Comparison of ENCODE assay signal across 1 cellular context in the genomic region with DNA sequence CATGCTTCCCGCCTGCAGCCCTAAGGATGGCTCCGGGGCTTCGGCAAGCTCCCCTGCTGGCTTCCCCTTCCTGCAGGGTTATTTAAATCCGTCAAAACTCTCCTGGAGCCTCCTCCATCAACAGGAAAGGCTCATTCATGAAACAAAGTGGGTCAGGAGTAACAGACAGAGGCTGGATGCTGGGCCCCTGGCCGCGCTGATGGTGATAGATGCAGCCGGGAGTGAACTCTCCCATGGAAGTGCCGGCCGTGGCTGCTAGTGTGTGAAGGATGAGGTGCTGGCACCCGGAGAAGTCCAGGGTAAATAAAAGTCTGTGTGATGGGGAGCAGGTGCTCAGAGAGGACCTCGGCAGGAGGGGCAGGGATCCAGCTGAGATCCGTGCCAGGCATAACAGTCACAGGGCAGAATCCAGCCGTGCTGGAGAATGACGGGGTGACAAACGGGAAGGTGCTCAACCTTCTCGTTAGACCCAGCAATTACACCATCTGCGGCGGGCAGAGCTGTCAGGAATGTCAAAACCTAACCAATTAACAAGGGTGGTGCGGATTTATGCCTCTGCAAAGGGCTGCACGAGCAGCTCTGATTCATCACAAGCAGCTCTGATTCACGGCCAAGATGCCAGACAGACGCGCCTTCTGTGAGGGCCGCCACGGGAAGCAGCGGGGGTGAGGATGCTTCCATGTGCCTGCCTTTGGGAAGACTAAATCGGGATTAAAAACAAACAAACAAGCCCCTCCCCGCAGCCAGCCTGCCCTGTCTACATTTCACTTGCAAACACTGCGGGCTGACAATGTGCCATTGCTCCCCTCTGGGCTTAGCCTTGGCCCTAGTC.
TF ChIP-seq lines count a peak whose summit lies in the region.

No MANE protein-coding gene starts in this region.

TF ChIP-seq in HCT116, 20 proteins besides CTCF, POLR2A, EP300 and RAD21 (continued from another document):
- TF ChIP-seq, protein P1, sequence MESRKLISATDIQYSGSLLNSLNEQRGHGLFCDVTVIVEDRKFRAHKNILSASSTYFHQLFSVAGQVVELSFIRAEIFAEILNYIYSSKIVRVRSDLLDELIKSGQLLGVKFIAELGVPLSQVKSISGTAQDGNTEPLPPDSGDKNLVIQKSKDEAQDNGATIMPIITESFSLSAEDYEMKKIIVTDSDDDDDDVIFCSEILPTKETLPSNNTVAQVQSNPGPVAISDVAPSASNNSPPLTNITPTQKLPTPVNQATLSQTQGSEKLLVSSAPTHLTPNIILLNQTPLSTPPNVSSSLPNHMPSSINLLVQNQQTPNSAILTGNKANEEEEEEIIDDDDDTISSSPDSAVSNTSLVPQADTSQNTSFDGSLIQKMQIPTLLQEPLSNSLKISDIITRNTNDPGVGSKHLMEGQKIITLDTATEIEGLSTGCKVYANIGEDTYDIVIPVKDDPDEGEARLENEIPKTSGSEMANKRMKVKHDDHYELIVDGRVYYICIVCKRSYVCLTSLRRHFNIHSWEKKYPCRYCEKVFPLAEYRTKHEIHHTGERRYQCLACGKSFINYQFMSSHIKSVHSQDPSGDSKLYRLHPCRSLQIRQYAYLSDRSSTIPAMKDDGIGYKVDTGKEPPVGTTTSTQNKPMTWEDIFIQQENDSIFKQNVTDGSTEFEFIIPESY (IDR thresholded peaks at IDR 0.05; ENCODE audit: extremely low read depth, insufficient replicate concordance, low read length), result no peak
